In the genomic region with DNA sequence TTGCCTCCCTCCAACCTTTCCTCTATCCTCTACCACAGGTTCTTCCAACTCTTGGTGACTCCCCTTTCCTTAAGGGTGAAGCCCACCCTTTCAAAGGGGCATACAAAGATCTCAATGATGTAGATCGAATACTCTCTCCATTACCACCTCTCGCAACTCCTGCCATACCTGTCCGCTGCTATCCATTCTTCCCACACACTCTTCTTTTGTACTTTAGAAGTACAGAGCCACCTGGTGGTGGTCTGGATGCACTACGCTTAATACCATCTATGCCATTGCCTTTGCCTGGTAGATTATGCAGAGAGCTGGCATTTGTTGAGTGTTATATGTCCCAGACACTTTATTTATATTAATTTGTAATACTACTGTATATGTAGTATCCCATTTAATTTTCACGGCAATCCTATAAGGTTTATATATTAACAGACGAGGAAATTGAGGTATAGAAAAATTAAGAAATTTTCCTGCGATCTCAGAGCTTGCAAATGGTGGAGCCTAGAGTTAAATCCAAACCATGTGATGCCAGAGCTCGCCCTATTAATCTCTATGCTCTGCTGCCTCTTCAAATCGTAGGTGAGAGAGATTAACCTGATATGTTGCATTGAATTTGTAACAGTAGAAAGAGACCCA, we compare ENCODE assay signal across 8 cellular contexts. TPM values are rescaled to one million over a fixed set of nuclear protein-coding genes. Genes with fewer than 3 reads are reported as not detected.
DNase-seq lines count a peak whose midpoint lies in the region; ATAC-seq and TF ChIP-seq lines count a peak whose summit lies in the region.

No MANE protein-coding gene starts in this region.

- H3K36me3 ChIP-seq in RWPE2 (ENCODE audit: low read depth): no peaks in the 10 kb centered on the region

- H3K4me3 Mint-ChIP-seq in activated naive CD4-positive, alpha-beta T cell treated with anti-CD3 and anti-CD28 coated beads for 36 hours: no peak overlapping the region

- no peaks in the 10 kb centered on the region for H3K9me3 Mint-ChIP-seq in activated naive CD4-positive, alpha-beta T cell treated with anti-CD3 and anti-CD28 coated beads for 36 hours

- CTCF ChIA-PET in activated naive CD4-positive, alpha-beta T cell treated with anti-CD3 and anti-CD28 coated beads for 36 hours (lab: Charles Lee): interaction anchor here (0.6 to 3.4 kb wide), 18 partner anchors 10 to 779 kb away, joined by 3 to 28 read pairs (median 4); a partner anchor contains a TSS

- TF ChIP-seq CTCF in LNCaP clone FGC (IDR thresholded peaks at IDR 0.05; ENCODE audit: control insufficient read depth, extremely low read depth, insufficient read depth): peak; percentile 89
- peak; percentile 90 for TF ChIP-seq CTCF in RWPE2 (IDR thresholded peaks at IDR 0.05; ENCODE audit: poor library complexity, severe bottlenecking)

- peaks cover 7% of the 10 kb centered on the region for H3K4me1 ChIP-seq in RWPE2 (ENCODE audit: insufficient read depth, poor library complexity, severe bottlenecking)

- peak; percentile 82 for ATAC-seq in GM21619 (IDR thresholded peaks at IDR 0.05; ENCODE audit: unreplicated experiment)
- peak; percentile 86 for ATAC-seq in RWPE2 (ENCODE audit: low read depth)
- no peak for ATAC-seq in GM21528 (IDR thresholded peaks at IDR 0.05; ENCODE audit: low FRiP score, unreplicated experiment)

- no peak overlapping the region for H3K4me3 ChIP-seq in LNCaP clone FGC (ENCODE audit: low read depth, low read length)
- H3K4me3 ChIP-seq in RWPE2 (ENCODE audit: severe bottlenecking): no peak overlapping the region

- intact Hi-C loops in activated naive CD4-positive, alpha-beta T cell treated with anti-CD3 and anti-CD28 coated beads for 36 hours (cut with micrococcal nuclease): loop anchor here (1.0 to 10.0 kb wide), 4 partner anchors 60 to 706 kb away; a partner anchor contains a TSS
- intact Hi-C loops in head of caudate nucleus (cut with DNase I): no loop called here

- no peaks in the 10 kb centered on the region for H3K27me3 Mint-ChIP-seq in activated naive CD4-positive, alpha-beta T cell treated with anti-CD3 and anti-CD28 coated beads for 36 hours (ENCODE audit: low read depth)

- H3K27ac Mint-ChIP-seq in activated naive CD4-positive, alpha-beta T cell treated with anti-CD3 and anti-CD28 coated beads for 36 hours: no peak overlapping the region

- no peaks in the 10 kb centered on the region for H3K36me3 Mint-ChIP-seq in activated naive CD4-positive, alpha-beta T cell treated with anti-CD3 and anti-CD28 coated beads for 36 hours (ENCODE audit: low read depth)

- no peaks in the 10 kb centered on the region for H3K9me3 ChIP-seq in RWPE2 (ENCODE audit: severe bottlenecking)

- H3K27me3 ChIP-seq in RWPE2 (ENCODE audit: insufficient read depth, poor library complexity, severe bottlenecking): no peaks in the 10 kb centered on the region

- H3K27ac ChIP-seq in RWPE2 (ENCODE audit: poor library complexity, severe bottlenecking): no peak overlapping the region

- no peaks in the 10 kb centered on the region for H3K4me1 Mint-ChIP-seq in activated naive CD4-positive, alpha-beta T cell treated with anti-CD3 and anti-CD28 coated beads for 36 hours (ENCODE audit: low read depth)

- peak; percentile 66 for DNase-seq in Daoy (ENCODE audit: low read depth)
- DNase-seq in LNCaP clone FGC (ENCODE audit: low read depth): peak; percentile 38
- DNase-seq in RWPE2 (ENCODE audit: low spot score): no peak
- DNase-seq in activated naive CD4-positive, alpha-beta T cell treated with anti-CD3 and anti-CD28 coated beads for 36 hours: peak; percentile 73
- peak in 32 of 42 donors; percentile 13 to 80 (median 49) for DNase-seq in head of caudate nucleus
- peak; percentile 64 for DNase-seq in renal cortical epithelial cell (ENCODE audit: low read depth)

RNA-seq across cellular contexts. Expression of a gene that starts 22.9 kb away (rescaled TPM):
- total RNA-seq in Daoy (2014; rRNA removed; shearing (Covaris generic)): not detected in 2 replicates
- not detected for total RNA-seq in activated naive CD4-positive, alpha-beta T cell treated with anti-CD3 and anti-CD28 coated beads for 36 hours
- not detected in 2 replicates for total RNA-seq in renal cortical epithelial cell

RNA-seq across cellular contexts. Expression of a gene that starts 36.7 kb away (rescaled TPM):
- total RNA-seq in Daoy (2014; rRNA removed; shearing (Covaris generic)): 11.7 and 14.9 TPM in 2 replicates
- total RNA-seq in activated naive CD4-positive, alpha-beta T cell treated with anti-CD3 and anti-CD28 coated beads for 36 hours: under 1 TPM; 0.86 to 0.91 TPM
- total RNA-seq in renal cortical epithelial cell: 9.8 and 14.1 TPM in 2 replicates
